Comparison of ENCODE assay signal across 8 cellular contexts in genomic region chr10:35314142-35314541, GRCh38. TPM values are rescaled to one million over a fixed set of nuclear protein-coding genes. Genes with fewer than 3 reads are reported as not detected.
DNase-seq lines count a peak whose midpoint lies in the region; ATAC-seq, FAIRE-seq and TF ChIP-seq lines count a peak whose summit lies in the region.
"Not testable (repeated sequence)": the region's sequence is repeated elsewhere in the genome, so short reads cannot be mapped to it uniquely, and the experiment has no call there.

No MANE protein-coding gene starts in this region.

- peaks cover 20% of the 10 kb centered on the region for H3K9me3 Mint-ChIP-seq in activated B cell treated with CpG ODN at 0.5 μM for 24 hours
- H3K9me3 Mint-ChIP-seq in activated naive CD4-positive, alpha-beta T cell treated with anti-CD3 and anti-CD28 coated beads, Interleukin-2, amount 10 ng/mL, durations not matched to agents 7 days and 5 days, result peaks cover 16% of the 10 kb centered on the region

- not testable (repeated sequence) for H3K79me2 ChIP-seq in K562 (ENCODE audit: control insufficient read depth, insufficient read depth, low read length); HepG2 (ENCODE audit: insufficient read depth, low read length)

- not testable (repeated sequence) for H3K4me3 Mint-ChIP-seq in activated B cell treated with CpG ODN at 0.5 μM for 24 hours; activated naive CD4-positive, alpha-beta T cell treated with anti-CD3 and anti-CD28 coated beads, Interleukin-2, amount 10 ng/mL, durations not matched to agents 7 days and 5 days

- H3K4me1 ChIP-seq in A549; HEK293 (ENCODE audit: control insufficient read depth, insufficient read depth, low read length); K562 (replicated peaks in 1 of 2; ENCODE audit: control insufficient read depth in 2 of 2, insufficient read depth in 2 of 2, low read length in 2 of 2); HepG2 (ENCODE audit: insufficient read depth, low read length): not testable (repeated sequence)

- TF ChIP-seq POLR2A in A549 (IDR thresholded peaks at IDR 0.05; ENCODE audit: low read length); NB4 (IDR thresholded peaks at IDR 0.05; ENCODE audit: extremely low read depth, insufficient read length); K562 (conservative IDR thresholded peaks at IDR 0.05); HepG2 (IDR thresholded peaks at IDR 0.05; ENCODE audit: insufficient read depth in 1 of 2, low read depth in 2 of 2, low read length in 2 of 2): not testable (repeated sequence)

- not testable (repeated sequence) for H3K27ac ChIP-seq in A549; HEK293 (ENCODE audit: extremely low read depth, low read depth, low read length); K562 (ENCODE audit: extremely low read depth, low read depth, low read length); HepG2 (ENCODE audit: extremely low read length, insufficient read depth, low read length)

- BruUV-seq in K562 (replicated peaks; lab: Mats Ljungman, UMichigan); HepG2 (replicated peaks; lab: Mats Ljungman, UMichigan): not testable (repeated sequence)

- peaks cover 0 to 14% of the 10 kb centered on the region in 2 experiments for H3K36me3 ChIP-seq in HEK293 (ENCODE audit: control insufficient read depth in 2 of 2, insufficient read depth in 1 of 2, low read length in 2 of 2)
- not testable (repeated sequence) for H3K36me3 ChIP-seq in K562 (ENCODE audit: control insufficient read depth, insufficient read depth, low read length); HepG2 (replicated peaks in 1 of 2; ENCODE audit: control insufficient read depth in 1 of 2, insufficient read depth in 2 of 2, low read length in 2 of 2)

- CTCF ChIA-PET in A549 (lab: Yijun Ruan, JAX), result interaction anchor here (0.5 to 1.2 kb wide), 4 partner anchors 55 to 1478 kb away, joined by 3 read pairs; no protein-coding TSS in a partner anchor
- CTCF ChIA-PET in HEK293 (lab: Yijun Ruan, JAX); activated B cell treated with CpG ODN at 0.5 μM for 24 hours (lab: Charles Lee); activated naive CD4-positive, alpha-beta T cell treated with anti-CD3 and anti-CD28 coated beads, Interleukin-2, amount 10 ng/mL, durations not matched to agents 7 days and 5 days (lab: Charles Lee); K562 (lab: Yijun Ruan, JAX; ENCODE audit: low intra/inter-chr PET ratio); HepG2 (lab: Yijun Ruan, JAX; ENCODE audit: low intra/inter-chr PET ratio, low total read pairs): not testable (repeated sequence)

- H3K27me3 ChIP-seq in K562 (ENCODE audit: control insufficient read depth in 2 of 2, insufficient read depth in 2 of 2, low read length in 2 of 2); HepG2 (ENCODE audit: control insufficient read depth in 1 of 2, insufficient read depth in 2 of 2, low read length in 2 of 2): not testable (repeated sequence)

- H2AFZ ChIP-seq in K562 (ENCODE audit: low read depth, low read length); HepG2 (ENCODE audit: low read length): not testable (repeated sequence)

- not testable (repeated sequence) for H4K20me1 ChIP-seq in K562 (replicated peaks; ENCODE audit: control insufficient read depth, insufficient read depth, low read length); HepG2 (ENCODE audit: insufficient read depth, low read length)

- ATAC-seq in A549; activated B cell treated with CpG ODN at 0.5 μM for 24 hours (ENCODE audit: low read depth); K562; HepG2: not testable (repeated sequence)

- TF ChIP-seq EP300 in A549 (IDR thresholded peaks at IDR 0.05); K562 (IDR thresholded peaks at IDR 0.05; ENCODE audit: low read length); HepG2 (IDR thresholded peaks at IDR 0.05; ENCODE audit: low read depth in 2 of 2, low read length in 2 of 2); HepG2 (CRISPR knock-in tag; IDR thresholded peaks at IDR 0.05; ENCODE audit: borderline replicate concordance): not testable (repeated sequence)

- TF ChIP-seq RAD21 in A549 (conservative IDR thresholded peaks at IDR 0.05 in 1 of 2, IDR thresholded peaks at IDR 0.05 in 1 of 2); K562 (CRISPR knock-in tag; conservative IDR thresholded peaks at IDR 0.05 in 1 of 2, IDR thresholded peaks at IDR 0.05 in 1 of 2); HepG2 (CRISPR knock-in tag; IDR thresholded peaks at IDR 0.05): not testable (repeated sequence)

- WGBS in A549 (ENCODE audit: missing lambda C conversion rate), result 81% methylated on average over 2 of the region's 2 CpGs
- WGBS in K562 (ENCODE audit: insufficient coverage, low coverage, missing lambda C conversion rate), result 18% methylated on average over 2 of the region's 2 CpGs
- WGBS in HepG2 (ENCODE audit: low lambda C conversion rate), result 91% methylated on average over 2 of the region's 2 CpGs

- FAIRE-seq in A549 (lab: Jason Lieb, UNC), result peak; percentile 18
- not testable (repeated sequence) for FAIRE-seq in K562 (lab: Jason Lieb, UNC); HepG2 (lab: Jason Lieb, UNC)

- POLR2A ChIA-PET in A549 (lab: Yijun Ruan, JAX) (interaction anchor here (0.7 to 0.8 kb wide), 2 partner anchors 14 to 54 kb away, joined by 6 to 8 read pairs; no protein-coding TSS in a partner anchor), K562 (lab: Yijun Ruan, JAX) (interaction anchor here (0.6 kb wide), 2 partner anchors 12 to 249 kb away, joined by 3 read pairs; no protein-coding TSS in a partner anchor)
- POLR2A ChIA-PET in HEK293 (lab: Yijun Ruan, JAX); activated B cell treated with CpG ODN at 0.5 μM for 24 hours (lab: Charles Lee); HepG2 (lab: Yijun Ruan, JAX): not testable (repeated sequence)

- intact Hi-C loops in activated B cell treated with CpG ODN at 0.5 μM for 24 hours (cut with micrococcal nuclease); K562 (cut with micrococcal nuclease); HepG2 (cut with micrococcal nuclease; ENCODE audit: unreplicated experiment): not testable (repeated sequence)

- H3K9ac ChIP-seq in K562 (ENCODE audit: insufficient read depth in 1 of 2, low read depth in 2 of 2, low read length in 2 of 2); HepG2 (ENCODE audit: insufficient read depth, low read depth, low read length): not testable (repeated sequence)

- H3K36me3 Mint-ChIP-seq in activated B cell treated with CpG ODN at 0.5 μM for 24 hours (ENCODE audit: low read depth), result peaks cover 27% of the 10 kb centered on the region
- H3K36me3 Mint-ChIP-seq in activated naive CD4-positive, alpha-beta T cell treated with anti-CD3 and anti-CD28 coated beads, Interleukin-2, amount 10 ng/mL, durations not matched to agents 7 days and 5 days, result peaks cover 36% of the 10 kb centered on the region

- in situ Hi-C loops in K562 (cut with MboI); HepG2 (cut with HindIII; ENCODE audit: extremely low pct_ligation_motif_present, low pct_unique_long_range_greater_than_20kb): not testable (repeated sequence)

- not testable (repeated sequence) for TF ChIP-seq CTCF in A549 (IDR thresholded peaks at IDR 0.05); HEK293 (tag by site-specific recombination; IDR thresholded peaks at IDR 0.05); NB4 (IDR thresholded peaks at IDR 0.05; ENCODE audit: low read depth, low read length); activated B cell treated with CpG ODN at 0.5 μM for 24 hours (IDR thresholded peaks at IDR 0.05); K562 (IDR thresholded peaks at IDR 0.05 in 2 of 3, conservative IDR thresholded peaks at IDR 0.05 in 1 of 3; ENCODE audit: insufficient read depth in 2 of 3, low read depth in 1 of 3, low read length in 3 of 3); HepG2 (CRISPR knock-in tag; IDR thresholded peaks at IDR 0.05)

- not testable (repeated sequence) for H3K4me3 ChIP-seq in A549; HEK293 (ENCODE audit: low read depth, low read length); NB4 (ENCODE audit: low read depth, low read length); K562; HepG2 (replicated peaks in 1 of 3; ENCODE audit: insufficient read depth in 1 of 3, low read depth in 2 of 3, low read length in 3 of 3)

- not testable (repeated sequence) for H3K4me2 ChIP-seq in A549; K562 (ENCODE audit: insufficient read depth, low read length); HepG2 (ENCODE audit: low read depth, low read length)

- not testable (repeated sequence) for H3K9me3 ChIP-seq in A549; HEK293 (ENCODE audit: control insufficient read depth, insufficient read depth, low read depth, low read length); K562 (replicated peaks; ENCODE audit: control insufficient read depth, insufficient read depth, low read depth, low read length); HepG2 (ENCODE audit: low read length)

- H3K4me1 Mint-ChIP-seq in activated B cell treated with CpG ODN at 0.5 μM for 24 hours, result peaks cover 11% of the 10 kb centered on the region
- not testable (repeated sequence) for H3K4me1 Mint-ChIP-seq in activated naive CD4-positive, alpha-beta T cell treated with anti-CD3 and anti-CD28 coated beads, Interleukin-2, amount 10 ng/mL, durations not matched to agents 7 days and 5 days

- H3K27me3 Mint-ChIP-seq in activated B cell treated with CpG ODN at 0.5 μM for 24 hours; activated naive CD4-positive, alpha-beta T cell treated with anti-CD3 and anti-CD28 coated beads, Interleukin-2, amount 10 ng/mL, durations not matched to agents 7 days and 5 days: not testable (repeated sequence)

- peak overlapping the region; percentile 27 for H3K27ac Mint-ChIP-seq in activated B cell treated with CpG ODN at 0.5 μM for 24 hours
- H3K27ac Mint-ChIP-seq in activated naive CD4-positive, alpha-beta T cell treated with anti-CD3 and anti-CD28 coated beads, Interleukin-2, amount 10 ng/mL, durations not matched to agents 7 days and 5 days, result peak overlapping the region; percentile 64

- DNase-seq in A549 (ENCODE audit: low read depth in 1 of 2, low spot score in 1 of 2); activated B cell treated with CpG ODN at 0.5 μM for 24 hours; activated naive CD4-positive, alpha-beta T cell treated with anti-CD3 and anti-CD28 coated beads, Interleukin-2, amount 10 ng/mL, durations not matched to agents 7 days and 5 days; K562 (ENCODE audit: extremely low read depth in 1 of 4, low spot score in 3 of 4); HepG2 (ENCODE audit: low spot score): not testable (repeated sequence)
- DNase-seq in NB4 (ENCODE audit: low read depth), result peak; percentile 14
- DNase-seq in OCI-M1 (lab: John Stamatoyannopoulos, UW), result peak; percentile 20

- not testable (repeated sequence) for H3K9me1 ChIP-seq in K562 (ENCODE audit: control insufficient read depth, insufficient read depth, low read length)

RNA-seq across cellular contexts. Expression of gene CCNY, which starts 22.2 kb away (rescaled TPM):
- polyA plus RNA-seq in A549 (2011; rRNA removed) (55.5 and 60.6 TPM in 2 replicates), A549 (2017; fragmentation: RNase III; extraction: RNeasy Plus Mini Kit Qiagen cat#74134 plus additional on column Dnase treatment) (26.6 to 32.1 TPM (median 28.1 TPM) in 3 replicates), K562 (2011; rRNA removed) (87.9 and 109 TPM in 2 replicates), K562 (2014; fragmentation: Illumina TruSeq; extraction: Trizol) (59.9 and 73.2 TPM in 2 replicates), K562 (2014; fragmentation: Nextera tagmentation; extraction: Ambion mirVana) (1 to 10 TPM; 8.4 to 9.1 TPM), K562 (2014; rRNA removed) (26.2 and 44.6 TPM in 2 replicates), HepG2 (2011; rRNA removed) (46.4 and 48.2 TPM in 2 replicates)
- polyA plus RNA-seq in A549 (2012; cell fraction: cytosol; rRNA removed), result 16.6 and 26.4 TPM in 2 replicates
- polyA plus RNA-seq in A549 (2012; cell fraction: nucleus; rRNA removed), result 11.6 and 23.0 TPM in 2 replicates
- 57.3 and 58.3 TPM in 2 replicates for polyA minus RNA-seq in A549 (2011; rRNA and poly(A)+ RNA removed)
- total RNA-seq in activated B cell treated with CpG ODN at 0.5 μM for 24 hours (68.5 and 69.2 TPM in 2 replicates), K562 (2014; rRNA removed) (28.4 and 32.9 TPM in 2 replicates), K562 (2014; rRNA removed; fragmentation: Illumina TruSeq; extraction: Trizol) (42.1 and 52.6 TPM in 2 replicates), K562 (2015; rRNA removed; fragmentation: Illumina TruSeq; extraction: Trizol) (38.3 and 38.6 TPM in 2 replicates), K562 (2021) (69.2 and 76.9 TPM in 2 replicates), HepG2 (2016; rRNA removed; fragmentation: Illumina TruSeq; extraction: Trizol) (54.7 and 63.6 TPM in 2 replicates)
- 53.7 and 58.2 TPM in 2 replicates for total RNA-seq in K562 (2011; cell fraction: chromatin; rRNA removed; ENCODE audit: low replicate concordance)
- 22.3 and 25.7 TPM in 2 replicates for total RNA-seq in K562 (2011; cell fraction: nucleolus; rRNA removed)
- 32.0 and 43.7 TPM in 2 replicates for total RNA-seq in K562 (2011; cell fraction: nucleoplasm; rRNA removed)
- 32.2 and 62.8 TPM in 2 replicates for polyA plus RNA-seq in K562 (2011; cell fraction: cytosol; rRNA removed)
- 31.7 and 55.0 TPM in 2 replicates for polyA plus RNA-seq in K562 (2011; cell fraction: nucleus; rRNA removed)
- 57.6 and 72.6 TPM in 2 replicates for polyA plus RNA-seq in K562 (2012)
- 126 and 138 TPM in 2 replicates for polyA minus RNA-seq in K562 (2011; rRNA and poly(A)+ RNA removed)
- 34.0 and 62.3 TPM in 2 replicates for polyA minus RNA-seq in K562 (2011; cell fraction: cytosol; rRNA and poly(A)+ RNA removed)
- polyA minus RNA-seq in K562 (2011; cell fraction: nucleus; rRNA and poly(A)+ RNA removed), result 17.1 and 38.9 TPM in 2 replicates
- total RNA-seq in HepG2 (2016; cell fraction: cytosol; rRNA removed; fragmentation: Illumina TruSeq; extraction: Trizol; ENCODE audit: low read depth), result 18.1 and 25.9 TPM in 2 replicates
- total RNA-seq in HepG2 (2016; cell fraction: insoluble cytoplasmic fraction; rRNA removed; fragmentation: Illumina TruSeq; extraction: Trizol), result 53.9 and 58.9 TPM in 2 replicates
- 49.7 and 54.2 TPM in 2 replicates for total RNA-seq in HepG2 (2016; cell fraction: membrane; rRNA removed; fragmentation: Illumina TruSeq; extraction: Trizol)
- 31.8 and 32.4 TPM in 2 replicates for total RNA-seq in HepG2 (2016; cell fraction: nucleus; rRNA removed; fragmentation: Illumina TruSeq; extraction: Trizol)
- 27.7 and 34.1 TPM in 2 replicates for polyA plus RNA-seq in HepG2 (2011; cell fraction: cytosol; rRNA removed)
- polyA plus RNA-seq in HepG2 (2011; cell fraction: nucleus; rRNA removed), result 12.4 and 14.5 TPM in 2 replicates
- polyA plus RNA-seq in HepG2 (2012), result 49.5 and 71.9 TPM in 2 replicates
- 25.8 and 27.0 TPM in 2 replicates for polyA plus RNA-seq in HepG2 (2016; cell fraction: cytosol; fragmentation: Illumina TruSeq; extraction: Trizol; ENCODE audit: low read depth)
- 74.5 and 85.3 TPM in 2 replicates for polyA plus RNA-seq in HepG2 (2016; cell fraction: insoluble cytoplasmic fraction; fragmentation: Illumina TruSeq; extraction: Trizol; ENCODE audit: low read depth)
- 59.1 and 60.1 TPM in 2 replicates for polyA plus RNA-seq in HepG2 (2016; cell fraction: membrane; fragmentation: Illumina TruSeq; extraction: Trizol; ENCODE audit: low read depth)
- 48.6 and 48.7 TPM in 2 replicates for polyA plus RNA-seq in HepG2 (2016; cell fraction: nucleus; fragmentation: Illumina TruSeq; extraction: Trizol; ENCODE audit: insufficient read depth, low read depth)
- polyA minus RNA-seq in HepG2 (2011; rRNA and poly(A)+ RNA removed; ENCODE audit: low replicate concordance), result 42.9 and 44.3 TPM in 2 replicates
- 25.1 and 33.3 TPM in 2 replicates for polyA minus RNA-seq in HepG2 (2011; cell fraction: cytosol; rRNA and poly(A)+ RNA removed)
- polyA minus RNA-seq in HepG2 (2011; cell fraction: nucleus; rRNA and poly(A)+ RNA removed), result 27.3 and 40.3 TPM in 2 replicates
